Comparison of ENCODE assay signal across 9 cellular contexts in genomic region chrX:109847257-109848187, GRCh38.
DNase-seq lines count a peak whose midpoint lies in the region; ATAC-seq, FAIRE-seq and TF ChIP-seq lines count a peak whose summit lies in the region.
"Had no signal": no experiment of that assay in that cellular context is flagged by ENCODE, and none has a peak within 500 bp of the region (broad histone marks: within the 10 kb centered on the region; RNA-seq: fewer than 3 reads in every experiment).

No MANE protein-coding gene starts in this region.

- TF ChIP-seq RAD21 in K562 (CRISPR knock-in tag; conservative IDR thresholded peaks at IDR 0.05 in 1 of 2, IDR thresholded peaks at IDR 0.05 in 1 of 2) = no peak
- no peak for TF ChIP-seq RAD21 in liver (IDR thresholded peaks at IDR 0.05)

- CTCF ChIA-PET in K562 (lab: Yijun Ruan, JAX; ENCODE audit: low intra/inter-chr PET ratio) = no interaction called here

- 0 out of 2 replicates have a peak, but pooled peaks have one; percentile 10 for TF ChIP-seq EP300 in K562 (IDR thresholded peaks at IDR 0.05; ENCODE audit: low read length)

- H3K4me3 ChIP-seq in K562 = no peak overlapping the region
- no peak overlapping the region for H3K4me3 ChIP-seq in liver (ENCODE audit: low read depth in 1 of 3, low read length in 3 of 3)
- no peak overlapping the region for H3K4me3 ChIP-seq in esophagus squamous epithelium
- H3K4me3 ChIP-seq: dorsolateral prefrontal cortex had no signal

- TF ChIP-seq POLR2A in K562 (conservative IDR thresholded peaks at IDR 0.05) = no peak
- TF ChIP-seq POLR2A in esophagus squamous epithelium (IDR thresholded peaks at IDR 0.05) = no peak

- H3K9me3 ChIP-seq in K562 (replicated peaks; ENCODE audit: control insufficient read depth, insufficient read depth, low read depth, low read length) (no peaks in the 10 kb centered on the region), liver (ENCODE audit: control insufficient read depth in 4 of 4, low read length in 3 of 4) (no peaks in the 10 kb centered on the region), esophagus squamous epithelium (no peaks in the 10 kb centered on the region)

- intact Hi-C loops in K562 (cut with micrococcal nuclease) = no loop called here
- intact Hi-C loops in esophagus squamous epithelium (cut with DNase I) = no loop called here

- ATAC-seq in K562 (no peak), GM19395 (IDR thresholded peaks at IDR 0.05; ENCODE audit: unreplicated experiment) (no peak), GM18519 (IDR thresholded peaks at IDR 0.05; ENCODE audit: low FRiP score, unreplicated experiment) (no peak)

- H3K36me3 ChIP-seq in K562 (ENCODE audit: control insufficient read depth, insufficient read depth, low read length) (no peaks in the 10 kb centered on the region), liver (ENCODE audit: control insufficient read depth in 4 of 4, insufficient read depth in 3 of 4, low read depth in 1 of 4, low read length in 3 of 4) (no peaks in the 10 kb centered on the region), esophagus squamous epithelium (no peaks in the 10 kb centered on the region)

- FAIRE-seq in K562 (lab: Jason Lieb, UNC) = peak; percentile 40

- in situ Hi-C loops in K562 (cut with MboI) = loop anchor here (5.0 kb wide), 1 partner anchor 130 kb away; no protein-coding TSS in a partner anchor

- H3K27ac ChIP-seq in K562 (ENCODE audit: extremely low read depth, low read depth, low read length) (no peak overlapping the region; the same call in 2 of the 3 replicates), liver (ENCODE audit: low read depth in 1 of 2, low read length in 2 of 2) (no peak overlapping the region), esophagus squamous epithelium (peak overlapping the region in 1 of 4 donors; percentile 45)
- H3K27ac ChIP-seq: dorsolateral prefrontal cortex had no signal

- DNase-seq in A172 (ENCODE audit: low spot score) = peak; percentile 10
- peak; percentile 74 for DNase-seq in H4 (ENCODE audit: low spot score)
- DNase-seq in K562 (ENCODE audit: extremely low read depth in 1 of 4, low spot score in 3 of 4) = peak in 1 of 4 experiments; percentile 14
- DNase-seq in esophagus squamous epithelium (lab: John Stamatoyannopoulos, UW) = no peak
- no peak for DNase-seq in AML-193 (lab: John Stamatoyannopoulos, UW)
- DNase-seq: dorsolateral prefrontal cortex had no signal

- H4K20me1 ChIP-seq in K562 (replicated peaks; ENCODE audit: control insufficient read depth, insufficient read depth, low read length) = no peaks in the 10 kb centered on the region

- H3K4me1 ChIP-seq in K562 (replicated peaks in 1 of 2; ENCODE audit: control insufficient read depth in 2 of 2, insufficient read depth in 2 of 2, low read length in 2 of 2) (peaks cover 4 to 13% of the 10 kb centered on the region in 2 experiments; a peak in 3 of 5 replicates), liver (ENCODE audit: control insufficient read depth in 4 of 4, insufficient read depth in 4 of 4, low read length in 3 of 4) (peaks cover 0 to 3% (median 1%) of the 10 kb centered on the region in 4 donors), esophagus squamous epithelium (peaks cover 0 to 14% (median 7%) of the 10 kb centered on the region in 3 donors)

- POLR2A ChIA-PET in K562 (lab: Yijun Ruan, JAX) = no interaction called here

- H3K79me2 ChIP-seq in K562 (ENCODE audit: control insufficient read depth, insufficient read depth, low read length) = no peaks in the 10 kb centered on the region

- no peaks in the 10 kb centered on the region for H3K9me1 ChIP-seq in K562 (ENCODE audit: control insufficient read depth, insufficient read depth, low read length)

- BruUV-seq in K562 (replicated peaks; lab: Mats Ljungman, UMichigan) = no TSS peak

- peak overlapping the region; percentile 67 for H2AFZ ChIP-seq in K562 (ENCODE audit: low read depth, low read length)

- 32% methylated on average over 5 of the region's 5 CpGs for WGBS in K562 (ENCODE audit: insufficient coverage, low coverage, missing lambda C conversion rate)
- WGBS in liver = 71% methylated on average over 5 of the region's 5 CpGs
- WGBS in esophagus squamous epithelium, 2 donors = 33 to 56% methylated on average over 4 to 5 of the region's 5 CpGs

- H3K4me2 ChIP-seq in K562 (ENCODE audit: insufficient read depth, low read length) = no peak overlapping the region; the same call in 1 of the 2 replicates

- TF ChIP-seq CTCF in K562 (IDR thresholded peaks at IDR 0.05 in 2 of 3, conservative IDR thresholded peaks at IDR 0.05 in 1 of 3; ENCODE audit: insufficient read depth in 2 of 3, low read depth in 1 of 3, low read length in 3 of 3) (no peak), liver (IDR thresholded peaks at IDR 0.05; ENCODE audit: low read depth, low read length, missing input control) (no peak), esophagus squamous epithelium (IDR thresholded peaks at IDR 0.05) (no peak)

- no peak overlapping the region for H3K9ac ChIP-seq in K562 (ENCODE audit: insufficient read depth in 1 of 2, low read depth in 2 of 2, low read length in 2 of 2)
- no peak overlapping the region for H3K9ac ChIP-seq in liver (ENCODE audit: low read depth in 1 of 2, low read length in 2 of 2)

- H3K27me3 ChIP-seq in K562 (ENCODE audit: control insufficient read depth in 2 of 2, insufficient read depth in 2 of 2, low read length in 2 of 2) (no peaks in the 10 kb centered on the region), liver (ENCODE audit: control insufficient read depth in 4 of 4, insufficient read depth in 4 of 4, low read length in 3 of 4) (peaks cover 0 to 5% (median under 1%) of the 10 kb centered on the region in 4 donors), esophagus squamous epithelium (no peaks in the 10 kb centered on the region)

TF ChIP-seq in K562, 482 proteins besides CTCF, POLR2A, EP300 and RAD21 (continues in another document):
- TF ChIP-seq ZNF174 (CRISPR knock-in tag; IDR thresholded peaks at IDR 0.05) (no peak), RCOR1 (IDR thresholded peaks at IDR 0.05; ENCODE audit: borderline replicate concordance in 1 of 2, low read depth in 2 of 2, low read length in 2 of 2) (0 out of 4 replicates have a peak, but pooled peaks of 1 of the 2 experiments have one; percentile 10), ZNF740 (CRISPR knock-in tag; IDR thresholded peaks at IDR 0.05) (no peak), ZNF740 (tag; IDR thresholded peaks at IDR 0.05) (no peak), HDAC2 (IDR thresholded peaks at IDR 0.05) (no peak), DPF2 (IDR thresholded peaks at IDR 0.05) (0 out of 2 replicates have a peak, but pooled peaks have one; percentile 16), CBFB (CRISPR knock-in tag; IDR thresholded peaks at IDR 0.05) (no peak), MXI1 (IDR thresholded peaks at IDR 0.05; ENCODE audit: low read depth, low read length) (no peak)
- TF ChIP-seq, protein P1, sequence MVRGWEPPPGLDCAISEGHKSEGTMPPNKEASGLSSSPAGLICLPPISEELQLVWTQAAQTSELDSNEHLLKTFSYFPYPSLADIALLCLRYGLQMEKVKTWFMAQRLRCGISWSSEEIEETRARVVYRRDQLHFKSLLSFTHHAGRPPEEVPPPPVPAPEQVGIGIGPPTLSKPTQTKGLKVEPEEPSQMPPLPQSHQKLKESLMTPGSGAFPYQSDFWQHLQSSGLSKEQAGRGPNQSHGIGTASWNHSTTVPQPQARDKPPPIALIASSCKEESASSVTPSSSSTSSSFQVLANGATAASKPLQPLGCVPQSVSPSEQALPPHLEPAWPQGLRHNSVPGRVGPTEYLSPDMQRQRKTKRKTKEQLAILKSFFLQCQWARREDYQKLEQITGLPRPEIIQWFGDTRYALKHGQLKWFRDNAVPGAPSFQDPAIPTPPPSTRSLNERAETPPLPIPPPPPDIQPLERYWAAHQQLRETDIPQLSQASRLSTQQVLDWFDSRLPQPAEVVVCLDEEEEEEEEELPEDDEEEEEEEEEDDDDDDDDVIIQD (CRISPR knock-in tag; IDR thresholded peaks at IDR 0.05) = no peak

TF ChIP-seq in liver, 16 proteins besides CTCF, POLR2A, EP300 and RAD21:
- TF ChIP-seq, protein P2, sequence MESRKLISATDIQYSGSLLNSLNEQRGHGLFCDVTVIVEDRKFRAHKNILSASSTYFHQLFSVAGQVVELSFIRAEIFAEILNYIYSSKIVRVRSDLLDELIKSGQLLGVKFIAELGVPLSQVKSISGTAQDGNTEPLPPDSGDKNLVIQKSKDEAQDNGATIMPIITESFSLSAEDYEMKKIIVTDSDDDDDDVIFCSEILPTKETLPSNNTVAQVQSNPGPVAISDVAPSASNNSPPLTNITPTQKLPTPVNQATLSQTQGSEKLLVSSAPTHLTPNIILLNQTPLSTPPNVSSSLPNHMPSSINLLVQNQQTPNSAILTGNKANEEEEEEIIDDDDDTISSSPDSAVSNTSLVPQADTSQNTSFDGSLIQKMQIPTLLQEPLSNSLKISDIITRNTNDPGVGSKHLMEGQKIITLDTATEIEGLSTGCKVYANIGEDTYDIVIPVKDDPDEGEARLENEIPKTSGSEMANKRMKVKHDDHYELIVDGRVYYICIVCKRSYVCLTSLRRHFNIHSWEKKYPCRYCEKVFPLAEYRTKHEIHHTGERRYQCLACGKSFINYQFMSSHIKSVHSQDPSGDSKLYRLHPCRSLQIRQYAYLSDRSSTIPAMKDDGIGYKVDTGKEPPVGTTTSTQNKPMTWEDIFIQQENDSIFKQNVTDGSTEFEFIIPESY (IDR thresholded peaks at IDR 0.05) = no peak
- TF ChIP-seq RXRA (IDR thresholded peaks at IDR 0.05) (peak; percentile 21 to 22), TAF1 (conservative IDR thresholded peaks at IDR 0.05) (no peak), FOXA1 (IDR thresholded peaks at IDR 0.05) (no peak), EGR1 (IDR thresholded peaks at IDR 0.05; ENCODE audit: low read depth in 2 of 2) (no peak), YY1 (IDR thresholded peaks at IDR 0.05) (no peak), SP1 (IDR thresholded peaks at IDR 0.05) (no peak)
TF ChIP-seq in liver: peak in this region for 1.

Comparison
In these comparisons a context has a peak if more than half of its experiments do, and no peak if none do; other contexts are left out.
1. DNase-seq: peak in A172 (single experiment) and H4 (single experiment); none in esophagus squamous epithelium (single experiment) and AML-193 (0 of 2).